27 cellular contexts compared by ENCODE assay signal in the genomic region with DNA sequence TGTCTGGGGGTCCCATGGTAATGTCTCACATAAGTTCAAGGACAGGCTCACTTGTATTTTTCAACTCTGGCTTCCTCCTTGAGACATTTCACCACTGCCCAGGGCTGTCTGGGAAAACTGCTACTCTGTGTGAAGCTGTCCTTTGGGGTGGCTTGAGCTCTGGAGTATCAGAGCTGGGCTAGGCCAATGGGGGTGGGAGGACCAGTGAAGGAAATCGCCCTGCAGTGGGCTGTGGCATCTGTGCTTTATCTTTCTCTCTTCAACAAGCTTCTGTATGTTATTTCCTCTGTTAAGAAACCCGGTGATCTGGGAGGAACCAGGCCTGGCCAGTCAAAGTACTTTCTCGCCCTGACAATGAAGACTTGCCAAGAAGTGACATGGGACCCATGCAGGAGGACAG.
"Had no signal": no experiment of that assay in that cellular context is flagged by ENCODE, and none has a peak within 500 bp of the region (broad histone marks: within the 10 kb centered on the region; RNA-seq: fewer than 3 reads in every experiment).

No MANE protein-coding gene starts in this region.

- H3K4me3 ChIP-seq: colonic mucosa, gastrocnemius medialis, lower lobe of right lung, mucosa of descending colon, prostate gland, sigmoid colon, stomach, thyroid gland, vagina had no signal

- FAIRE-seq: islet of Langerhans had no signal

- H3K9me3 Mint-ChIP-seq: mesothelial cell of epicardium; neural crest cell; stimulated activated effector memory CD8-positive, alpha-beta T cell treated with anti-CD3 and anti-CD28 coated beads, Interleukin-12 subunit alpha, Interleukin-12 subunit beta, amount 100 ng/mL, for 72 hours had no signal

- H3K9me3 ChIP-seq: colonic mucosa, gastrocnemius medialis, lower lobe of right lung, mucosa of descending colon, prostate gland, sigmoid colon, stomach, thyroid gland, vagina had no signal

- H3K27ac Mint-ChIP-seq: mesothelial cell of epicardium; naive B cell; natural killer cell treated with Interleukin-12 subunit alpha and Interleukin-12 subunit beta and Interleukin-15 and Interleukin-18, amount 100 ng/mL, for 72 hours; stimulated activated effector memory CD8-positive, alpha-beta T cell treated with anti-CD3 and anti-CD28 coated beads, Interleukin-12 subunit alpha, Interleukin-12 subunit beta, amount 100 ng/mL, for 72 hours had no signal

- H3K27ac ChIP-seq: colonic mucosa, epithelial cell of prostate, gastrocnemius medialis, lower lobe of right lung, parathyroid adenoma, prostate gland, sigmoid colon, stomach, thyroid gland, vagina had no signal

- H3K4me1 Mint-ChIP-seq: mesothelial cell of epicardium; naive B cell; stimulated activated effector memory CD8-positive, alpha-beta T cell treated with anti-CD3 and anti-CD28 coated beads, Interleukin-12 subunit alpha, Interleukin-12 subunit beta, amount 100 ng/mL, for 72 hours had no signal

- H3K79me2 ChIP-seq: parathyroid adenoma had no signal

- DNase-seq: colonic mucosa; foreskin fibroblast; gastrocnemius medialis; head of caudate nucleus; kidney glomerular epithelial cell; left colon; left ventricle myocardium superior; lower lobe of right lung; mucosa of descending colon; naive B cell; right cardiac atrium; sigmoid colon; stimulated activated CD4-positive, alpha-beta T cell treated with anti-CD3 and anti-CD28 coated beads, Interleukin-2, amount 100 ng/mL, for 24 hours; stimulated activated CD4-positive, alpha-beta T cell treated with anti-CD3 and anti-CD28 coated beads, Interleukin-4, amount 100 ng/mL, for 24 hours; stimulated activated naive CD4-positive, alpha-beta T cell treated with Interleukin-2 at 50 U/mL for 16 hours; stomach; thyroid gland; trophoblast cell had no signal

- H3K4me3 Mint-ChIP-seq: mesothelial cell of epicardium; naive B cell; natural killer cell treated with Interleukin-12 subunit alpha and Interleukin-12 subunit beta and Interleukin-15 and Interleukin-18, amount 100 ng/mL, for 72 hours; neural crest cell; stimulated activated effector memory CD8-positive, alpha-beta T cell treated with anti-CD3 and anti-CD28 coated beads, Interleukin-12 subunit alpha, Interleukin-12 subunit beta, amount 100 ng/mL, for 72 hours had no signal

- H3K36me3 ChIP-seq: colonic mucosa, gastrocnemius medialis, lower lobe of right lung, prostate gland, sigmoid colon, stomach, thyroid gland, vagina had no signal

- H3K9ac ChIP-seq: parathyroid adenoma had no signal

- H3K27me3 ChIP-seq: colonic mucosa, gastrocnemius medialis, sigmoid colon, stomach, thyroid gland, vagina had no signal

- H2AFZ ChIP-seq: parathyroid adenoma had no signal

- H3K36me3 Mint-ChIP-seq: mesothelial cell of epicardium; naive B cell; natural killer cell treated with Interleukin-12 subunit alpha and Interleukin-12 subunit beta and Interleukin-15 and Interleukin-18, amount 100 ng/mL, for 72 hours; stimulated activated effector memory CD8-positive, alpha-beta T cell treated with anti-CD3 and anti-CD28 coated beads, Interleukin-12 subunit alpha, Interleukin-12 subunit beta, amount 100 ng/mL, for 72 hours had no signal

- H3K4me1 ChIP-seq: colonic mucosa, gastrocnemius medialis, parathyroid adenoma, prostate gland, sigmoid colon, stomach, thyroid gland, vagina had no signal
